ENCODE assay signal across 6 cellular contexts in genomic region chr9:94441146-94441545, GRCh38.
DNase-seq lines count a peak whose midpoint lies in the region; ATAC-seq and TF ChIP-seq lines count a peak whose summit lies in the region.
"Not testable (repeated sequence)": the region's sequence is repeated elsewhere in the genome, so short reads cannot be mapped to it uniquely, and the experiment has no call there.

No MANE protein-coding gene starts in this region.

- TF ChIP-seq CTCF in OCI-LY7 (conservative IDR thresholded peaks at IDR 0.05; ENCODE audit: low read length), result not testable (repeated sequence)

- not testable (repeated sequence) for H3K9me3 Mint-ChIP-seq in activated T-helper 17 cell treated with anti-CD3 and anti-CD28 coated beads, Interleukin-2, amount 50 U/mL, for 72 hours; central memory CD8-positive, alpha-beta T cell

- not testable (repeated sequence) for H3K9me3 ChIP-seq in OCI-LY7 (ENCODE audit: low read length); T-helper 17 cell (ENCODE audit: control insufficient read depth, low read length, poor library complexity, severe bottlenecking)

- not testable (repeated sequence) for H2AFZ ChIP-seq in OCI-LY7 (ENCODE audit: low read length)

- H3K27me3 Mint-ChIP-seq in T-helper 17 cell; activated T-helper 17 cell treated with anti-CD3 and anti-CD28 coated beads, Interleukin-2, amount 50 U/mL, for 72 hours; central memory CD8-positive, alpha-beta T cell: not testable (repeated sequence)

- intact Hi-C loops in OCI-LY7 (cut with micrococcal nuclease; ENCODE audit: unreplicated experiment), result not testable (repeated sequence)

- not testable (repeated sequence) for DNase-seq in OCI-LY7 (ENCODE audit: low spot score); T-helper 17 cell; central memory CD8-positive, alpha-beta T cell (ENCODE audit: low spot score in 2 of 2)
- DNase-seq in foreskin melanocyte (peak; percentile 45), kidney tubule cell (ENCODE audit: low spot score) (peak; percentile 40)

- H3K27ac Mint-ChIP-seq in T-helper 17 cell, result peak overlapping the region; percentile 19
- peak overlapping the region; percentile 16 for H3K27ac Mint-ChIP-seq in activated T-helper 17 cell treated with anti-CD3 and anti-CD28 coated beads, Interleukin-2, amount 50 U/mL, for 72 hours
- H3K27ac Mint-ChIP-seq in central memory CD8-positive, alpha-beta T cell (ENCODE audit: low read depth), result peak overlapping the region; percentile 56

- H3K4me3 Mint-ChIP-seq in T-helper 17 cell; activated T-helper 17 cell treated with anti-CD3 and anti-CD28 coated beads, Interleukin-2, amount 50 U/mL, for 72 hours; central memory CD8-positive, alpha-beta T cell: not testable (repeated sequence)

- H3K36me3 Mint-ChIP-seq in T-helper 17 cell (ENCODE audit: low read depth), result not testable (repeated sequence)
- peaks cover 78% of the 10 kb centered on the region for H3K36me3 Mint-ChIP-seq in activated T-helper 17 cell treated with anti-CD3 and anti-CD28 coated beads, Interleukin-2, amount 50 U/mL, for 72 hours (ENCODE audit: low read depth)
- peaks cover 31% of the 10 kb centered on the region for H3K36me3 Mint-ChIP-seq in central memory CD8-positive, alpha-beta T cell (ENCODE audit: insufficient read depth)

- H4K20me1 ChIP-seq in OCI-LY7 (ENCODE audit: insufficient read depth, low read length), result not testable (repeated sequence)

- H3K4me1 Mint-ChIP-seq in T-helper 17 cell; central memory CD8-positive, alpha-beta T cell: not testable (repeated sequence)
- peaks cover 10% of the 10 kb centered on the region for H3K4me1 Mint-ChIP-seq in activated T-helper 17 cell treated with anti-CD3 and anti-CD28 coated beads, Interleukin-2, amount 50 U/mL, for 72 hours

- TSS peak; percentile 6 for BruUV-seq in OCI-LY7 (replicated peaks; lab: Mats Ljungman, UMichigan)

- POLR2A ChIA-PET in OCI-LY7 (lab: Charles Lee), result interaction anchor here (0.8 kb wide), 1 partner anchor 16 kb away, joined by 3 read pairs; no protein-coding TSS in a partner anchor

- not testable (repeated sequence) for H3K27ac ChIP-seq in OCI-LY7 (ENCODE audit: low read depth, low read length, poor library complexity, severe bottlenecking)

- not testable (repeated sequence) for H3K4me2 ChIP-seq in OCI-LY7 (ENCODE audit: low read length)

- not testable (repeated sequence) for H3K9me2 ChIP-seq in OCI-LY7 (ENCODE audit: insufficient read depth, low read length)

- H3K36me3 ChIP-seq in OCI-LY7 (ENCODE audit: insufficient read depth, low read length), result peaks cover 70% of the 10 kb centered on the region

- not testable (repeated sequence) for ATAC-seq in T-helper 17 cell; activated T-helper 17 cell treated with anti-CD3 and anti-CD28 coated beads, Interleukin-2, amount 50 U/mL, for 72 hours (replicated peaks); central memory CD8-positive, alpha-beta T cell (replicated peaks; ENCODE audit: extremely low read depth, poor library complexity, severe bottlenecking)

- CTCF ChIA-PET in OCI-LY7 (lab: Charles Lee; ENCODE audit: unreplicated experiment), result not testable (repeated sequence)

- H3K4me1 ChIP-seq in OCI-LY7 (ENCODE audit: insufficient read depth, low read length, poor library complexity, severe bottlenecking), result not testable (repeated sequence)

- H3K4me3 ChIP-seq in OCI-LY7 (ENCODE audit: low read depth, low read length, poor library complexity, severe bottlenecking), result not testable (repeated sequence)

- peaks cover 19% of the 10 kb centered on the region; the same call in 1 of the 2 replicates for H3K79me2 ChIP-seq in OCI-LY7 (ENCODE audit: insufficient read depth, low read depth, low read length)
